1 cellular context compared by ENCODE assay signal in the genomic region with DNA sequence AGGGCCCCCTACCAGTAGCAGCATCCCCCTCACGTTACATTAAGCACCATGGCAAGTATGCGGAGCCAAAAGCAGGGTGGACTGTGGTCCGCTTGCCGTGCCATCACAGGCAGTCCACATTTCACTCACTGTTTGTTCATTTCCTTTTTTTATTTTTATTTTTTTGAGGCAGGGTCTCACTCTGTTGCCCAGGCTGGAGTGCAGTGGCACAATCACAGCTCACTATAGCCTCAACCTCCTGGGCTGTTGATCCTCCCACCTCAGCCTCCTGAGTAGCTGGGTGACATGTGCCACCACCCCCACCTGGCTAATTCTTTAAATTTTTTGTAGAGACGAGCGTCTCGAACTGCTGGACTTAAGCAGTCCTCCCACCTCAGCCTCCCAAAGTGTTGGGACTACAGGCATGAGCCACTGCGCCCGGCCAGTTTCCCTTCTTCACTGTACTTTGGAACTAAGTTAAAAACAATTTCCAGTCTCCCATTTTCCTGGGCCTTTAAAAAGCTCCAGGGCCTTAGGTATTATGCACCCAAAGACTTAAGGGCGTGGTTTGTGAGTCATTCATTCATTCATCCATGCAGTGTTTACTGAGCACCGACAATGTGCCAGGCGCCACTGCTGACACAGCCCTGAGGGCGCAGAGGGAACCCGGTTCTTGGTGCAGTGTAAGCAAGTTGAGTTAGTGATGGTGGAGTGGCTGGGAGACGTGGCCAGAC.
TF ChIP-seq lines count a peak whose summit lies in the region.

No MANE protein-coding gene starts in this region.

TF ChIP-seq in HEK293, 187 proteins besides CTCF, POLR2A, EP300 and RAD21 (continued from another document):
- TF ChIP-seq, protein P1, sequence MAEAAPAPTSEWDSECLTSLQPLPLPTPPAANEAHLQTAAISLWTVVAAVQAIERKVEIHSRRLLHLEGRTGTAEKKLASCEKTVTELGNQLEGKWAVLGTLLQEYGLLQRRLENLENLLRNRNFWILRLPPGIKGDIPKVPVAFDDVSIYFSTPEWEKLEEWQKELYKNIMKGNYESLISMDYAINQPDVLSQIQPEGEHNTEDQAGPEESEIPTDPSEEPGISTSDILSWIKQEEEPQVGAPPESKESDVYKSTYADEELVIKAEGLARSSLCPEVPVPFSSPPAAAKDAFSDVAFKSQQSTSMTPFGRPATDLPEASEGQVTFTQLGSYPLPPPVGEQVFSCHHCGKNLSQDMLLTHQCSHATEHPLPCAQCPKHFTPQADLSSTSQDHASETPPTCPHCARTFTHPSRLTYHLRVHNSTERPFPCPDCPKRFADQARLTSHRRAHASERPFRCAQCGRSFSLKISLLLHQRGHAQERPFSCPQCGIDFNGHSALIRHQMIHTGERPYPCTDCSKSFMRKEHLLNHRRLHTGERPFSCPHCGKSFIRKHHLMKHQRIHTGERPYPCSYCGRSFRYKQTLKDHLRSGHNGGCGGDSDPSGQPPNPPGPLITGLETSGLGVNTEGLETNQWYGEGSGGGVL (tag by site-specific recombination; IDR thresholded peaks at IDR 0.05) = 0 out of 2 replicates have a peak, but pooled peaks have one; percentile 29
- TF ChIP-seq, protein P2, sequence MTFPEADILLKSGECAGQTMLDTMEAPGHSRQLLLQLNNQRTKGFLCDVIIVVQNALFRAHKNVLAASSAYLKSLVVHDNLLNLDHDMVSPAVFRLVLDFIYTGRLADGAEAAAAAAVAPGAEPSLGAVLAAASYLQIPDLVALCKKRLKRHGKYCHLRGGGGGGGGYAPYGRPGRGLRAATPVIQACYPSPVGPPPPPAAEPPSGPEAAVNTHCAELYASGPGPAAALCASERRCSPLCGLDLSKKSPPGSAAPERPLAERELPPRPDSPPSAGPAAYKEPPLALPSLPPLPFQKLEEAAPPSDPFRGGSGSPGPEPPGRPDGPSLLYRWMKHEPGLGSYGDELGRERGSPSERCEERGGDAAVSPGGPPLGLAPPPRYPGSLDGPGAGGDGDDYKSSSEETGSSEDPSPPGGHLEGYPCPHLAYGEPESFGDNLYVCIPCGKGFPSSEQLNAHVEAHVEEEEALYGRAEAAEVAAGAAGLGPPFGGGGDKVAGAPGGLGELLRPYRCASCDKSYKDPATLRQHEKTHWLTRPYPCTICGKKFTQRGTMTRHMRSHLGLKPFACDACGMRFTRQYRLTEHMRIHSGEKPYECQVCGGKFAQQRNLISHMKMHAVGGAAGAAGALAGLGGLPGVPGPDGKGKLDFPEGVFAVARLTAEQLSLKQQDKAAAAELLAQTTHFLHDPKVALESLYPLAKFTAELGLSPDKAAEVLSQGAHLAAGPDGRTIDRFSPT (tag by site-specific recombination; IDR thresholded peaks at IDR 0.05) = no peak
- peak; percentile 51; the same call in 1 of the 2 replicates for TF ChIP-seq KLF1 (tag by site-specific recombination; IDR thresholded peaks at IDR 0.05)
- peak; percentile 94 for TF ChIP-seq ZSCAN16 (tag by site-specific recombination; IDR thresholded peaks at IDR 0.05)
- no peak for TF ChIP-seq ZNF184 (tag by site-specific recombination; IDR thresholded peaks at IDR 0.05)
- no peak for TF ChIP-seq OSR2 (tag by site-specific recombination; IDR thresholded peaks at IDR 0.05)
- TF ChIP-seq ZNF335 (tag by site-specific recombination; conservative IDR thresholded peaks at IDR 0.05) = no peak
- no peak for TF ChIP-seq ZNF510 (tag by site-specific recombination; IDR thresholded peaks at IDR 0.05; ENCODE audit: insufficient replicate concordance)
- TF ChIP-seq YY2 (tag by site-specific recombination; IDR thresholded peaks at IDR 0.05) = no peak
- peak; percentile 91 for TF ChIP-seq ZNF121 (tag by site-specific recombination; IDR thresholded peaks at IDR 0.05)
- no peak for TF ChIP-seq RBAK (tag by site-specific recombination; IDR thresholded peaks at IDR 0.05)
- TF ChIP-seq SALL2 (tag by site-specific recombination; IDR thresholded peaks at IDR 0.05; ENCODE audit: borderline replicate concordance) = no peak
TF ChIP-seq in HEK293: peak in this region for 6.
